Comparison of ENCODE assay signal across 8 cellular contexts in the genomic region with DNA sequence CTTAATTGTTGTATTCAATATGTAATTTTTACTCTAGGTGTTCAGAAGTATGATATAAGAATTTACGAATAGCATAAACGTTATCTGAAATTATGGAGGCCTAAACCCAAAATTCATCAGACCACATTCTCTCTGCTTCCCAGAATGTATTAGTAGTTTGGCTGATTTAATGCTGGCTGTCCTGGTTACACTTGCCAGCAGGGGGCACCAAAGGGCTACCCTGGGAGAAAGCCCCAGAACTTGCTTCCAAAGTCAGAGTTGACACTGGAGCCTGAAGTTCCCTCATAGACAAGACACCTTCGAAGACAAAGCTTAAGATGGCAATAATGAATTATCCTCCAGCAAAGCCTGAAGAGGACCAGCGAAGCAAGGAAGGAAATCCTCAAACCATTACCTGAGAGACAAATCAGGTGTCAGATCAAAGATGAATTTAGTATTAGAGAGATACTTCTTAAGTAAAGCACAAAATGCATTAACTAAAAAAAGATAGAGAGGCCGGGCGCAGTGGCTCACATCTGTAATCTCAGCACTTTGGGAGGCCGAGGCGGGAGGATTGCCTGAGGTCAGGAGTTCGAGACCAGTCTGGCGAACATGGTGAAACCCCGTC. TPM values are rescaled to one million over a fixed set of nuclear protein-coding genes. Genes with fewer than 3 reads are reported as not detected.
DNase-seq lines count a peak whose midpoint lies in the region; ATAC-seq and TF ChIP-seq lines count a peak whose summit lies in the region.

No MANE protein-coding gene starts in this region.

- no peaks in the 10 kb centered on the region for H3K4me1 Mint-ChIP-seq in activated T-helper 17 cell treated with anti-CD3 and anti-CD28 coated beads, Interleukin-2, amount 50 U/mL, for 72 hours

- peaks cover 3% of the 10 kb centered on the region for H3K27me3 Mint-ChIP-seq in activated T-helper 17 cell treated with anti-CD3 and anti-CD28 coated beads, Interleukin-2, amount 50 U/mL, for 72 hours

- H3K4me3 Mint-ChIP-seq in activated T-helper 17 cell treated with anti-CD3 and anti-CD28 coated beads, Interleukin-2, amount 50 U/mL, for 72 hours, result no peak overlapping the region

- H3K9me3 ChIP-seq in Peyer's patch, result no peaks in the 10 kb centered on the region

- TF ChIP-seq CTCF in Peyer's patch (IDR thresholded peaks at IDR 0.05), result peak in 5 of 6 experiments; percentile 36 to 59 (median 55)

- no peaks in the 10 kb centered on the region for H3K36me3 ChIP-seq in Peyer's patch

- H3K27ac ChIP-seq in Peyer's patch, result no peak overlapping the region

- no peaks in the 10 kb centered on the region for H3K36me3 Mint-ChIP-seq in activated T-helper 17 cell treated with anti-CD3 and anti-CD28 coated beads, Interleukin-2, amount 50 U/mL, for 72 hours (ENCODE audit: low read depth)

- H3K27ac Mint-ChIP-seq in activated T-helper 17 cell treated with anti-CD3 and anti-CD28 coated beads, Interleukin-2, amount 50 U/mL, for 72 hours, result no peak overlapping the region

- no peaks in the 10 kb centered on the region for H3K9me3 Mint-ChIP-seq in activated T-helper 17 cell treated with anti-CD3 and anti-CD28 coated beads, Interleukin-2, amount 50 U/mL, for 72 hours

- no peak overlapping the region for H3K4me3 ChIP-seq in Peyer's patch

- ATAC-seq in GM21360 (IDR thresholded peaks at IDR 0.05; ENCODE audit: unreplicated experiment) (peak; percentile 77), HG02798 (IDR thresholded peaks at IDR 0.05; ENCODE audit: poor library complexity, unreplicated experiment) (no peak)
- ATAC-seq in activated T-helper 17 cell treated with anti-CD3 and anti-CD28 coated beads, Interleukin-2, amount 50 U/mL, for 72 hours (replicated peaks), result no peak

- TF ChIP-seq POLR2A in Peyer's patch (IDR thresholded peaks at IDR 0.05), result no peak

- H3K27me3 ChIP-seq in Peyer's patch, result no peaks in the 10 kb centered on the region

- DNase-seq in COLO668 (lab: John Stamatoyannopoulos, UW; ENCODE audit: unreplicated experiment) (peak; percentile 59), Peyer's patch (peak; percentile 52 to 82 (median 53)), hepatic stellate cell (ENCODE audit: low spot score) (peak; percentile 49)
- peak; percentile 84 for DNase-seq in activated effector memory CD4-positive, alpha-beta T cell treated with anti-CD3 and anti-CD28 coated beads, Interleukin-2, amount 50 U/mL, for 16 hours
- DNase-seq in stimulated activated CD4-positive, alpha-beta T cell treated with anti-CD3 and anti-CD28 coated beads, Interleukin-2, amount 100 ng/mL, for 48 hours, result peak; percentile 51 to 67

- no peaks in the 10 kb centered on the region for H3K4me1 ChIP-seq in Peyer's patch

RNA-seq across cellular contexts. Expression of gene ANOS1, which starts 11.3 kb away (rescaled TPM):
- 1 to 10 TPM in 1 of 4 donors, under 1 TPM in 1, not detected in 2; 0.19 to 2.5 TPM for total RNA-seq in Peyer's patch
- not detected for total RNA-seq in activated T-helper 17 cell treated with anti-CD3 and anti-CD28 coated beads, Interleukin-2, amount 50 U/mL, for 72 hours

RNA-seq across cellular contexts. Expression of gene FAM9A, which starts 58.0 kb away (rescaled TPM):
- not detected for total RNA-seq in Peyer's patch
- total RNA-seq in activated T-helper 17 cell treated with anti-CD3 and anti-CD28 coated beads, Interleukin-2, amount 50 U/mL, for 72 hours, result not detected
